In genomic region chr7:11069591-11069990, GRCh38 we compare ENCODE assay signal across 38 cellular contexts.
"Had no signal": no experiment of that assay in that cellular context is flagged by ENCODE, and none has a peak within 500 bp of the region (broad histone marks: within the 10 kb centered on the region; RNA-seq: fewer than 3 reads in every experiment).

No MANE protein-coding gene starts in this region.

- H3K27me3 ChIP-seq: adrenal gland, ascending aorta, body of pancreas, brain microvascular endothelial cell, breast epithelium, cardiac muscle cell had no signal

- H3K4me1 Mint-ChIP-seq: activated naive CD4-positive, alpha-beta T cell treated with anti-CD3 and anti-CD28 coated beads, Interleukin-2, amount 10 ng/mL, durations not matched to agents 7 days and 5 days; activated naive CD4-positive, alpha-beta T cell treated with anti-CD3 and anti-CD28 coated beads, Interleukin-2, amount 50 U/mL, for 24 hours; activated naive CD8-positive, alpha-beta T cell treated with anti-CD3 and anti-CD28 coated beads for 36 hours; activated naive CD8-positive, alpha-beta T cell treated with anti-CD3 and anti-CD28 coated beads, Interleukin-2, amount 10 ng/mL, durations not matched to agents 7 days and 5 days; activated naive CD8-positive, alpha-beta T cell treated with anti-CD3 and anti-CD28 coated beads, Interleukin-2, amount 50 U/mL, for 24 hours; activated T-helper 17 cell treated with anti-CD3 and anti-CD28 coated beads, Interleukin-2, amount 50 U/mL, for 72 hours; brain; central memory CD8-positive, alpha-beta T cell had no signal

- H3K4me3 Mint-ChIP-seq: activated naive CD4-positive, alpha-beta T cell treated with anti-CD3 and anti-CD28 coated beads for 36 hours; activated naive CD4-positive, alpha-beta T cell treated with anti-CD3 and anti-CD28 coated beads, Interleukin-2, amount 10 ng/mL, durations not matched to agents 7 days and 5 days; activated naive CD4-positive, alpha-beta T cell treated with anti-CD3 and anti-CD28 coated beads, Interleukin-2, amount 50 U/mL, for 24 hours; activated naive CD8-positive, alpha-beta T cell; activated naive CD8-positive, alpha-beta T cell treated with anti-CD3 and anti-CD28 coated beads for 36 hours; activated naive CD8-positive, alpha-beta T cell treated with anti-CD3 and anti-CD28 coated beads, Interleukin-2, amount 10 ng/mL, durations not matched to agents 7 days and 5 days; activated naive CD8-positive, alpha-beta T cell treated with anti-CD3 and anti-CD28 coated beads, Interleukin-2, amount 50 U/mL, for 24 hours; activated T-cell treated with anti-CD3 and anti-CD28 coated beads, Interleukin-2, amount 50 U/mL, for 24 hours; activated T-cell treated with anti-CD3 and anti-CD28 coated beads, Interleukin-2, amount 50 U/mL, for 4 hours; activated T-cell treated with anti-CD3 and anti-CD28 coated beads, Interleukin-2, amount 50 U/mL, for 72 hours; activated T-helper 1 cell treated with anti-CD3 and anti-CD28 coated beads, Interleukin-12 subunit alpha, Interleukin-12 subunit beta, Interleukin-2, Interleukin-4 antibody, amounts not matched to agents 30 ng/mL and 10 ng/mL and 1 ng/mL, durations not matched to agents 14 hours and 24 hours and 36 hours; activated T-helper 17 cell treated with anti-CD3 and anti-CD28 coated beads, Interleukin-2, amount 50 U/mL, for 72 hours; brain; central memory CD8-positive, alpha-beta T cell had no signal

- H3K27ac Mint-ChIP-seq: activated naive CD4-positive, alpha-beta T cell treated with anti-CD3 and anti-CD28 coated beads for 36 hours; activated naive CD4-positive, alpha-beta T cell treated with anti-CD3 and anti-CD28 coated beads, Interleukin-2, amount 10 ng/mL, durations not matched to agents 7 days and 5 days; activated naive CD4-positive, alpha-beta T cell treated with anti-CD3 and anti-CD28 coated beads, Interleukin-2, amount 50 U/mL, for 24 hours; activated naive CD4-positive, alpha-beta T cell treated with anti-CD3 and anti-CD28 coated beads, Interleukin-2, amount 50 U/mL, for 72 hours; activated naive CD8-positive, alpha-beta T cell; activated naive CD8-positive, alpha-beta T cell treated with anti-CD3 and anti-CD28 coated beads for 36 hours; activated naive CD8-positive, alpha-beta T cell treated with anti-CD3 and anti-CD28 coated beads, Interleukin-2, amount 10 ng/mL, durations not matched to agents 7 days and 5 days; activated naive CD8-positive, alpha-beta T cell treated with anti-CD3 and anti-CD28 coated beads, Interleukin-2, amount 50 U/mL, for 24 hours; activated T-cell treated with anti-CD3 and anti-CD28 coated beads, Interleukin-2, amount 50 U/mL, for 24 hours; activated T-cell treated with anti-CD3 and anti-CD28 coated beads, Interleukin-2, amount 50 U/mL, for 72 hours; activated T-helper 1 cell treated with anti-CD3 and anti-CD28 coated beads, Interleukin-12 subunit alpha, Interleukin-12 subunit beta, Interleukin-2, Interleukin-4 antibody, amounts not matched to agents 30 ng/mL and 10 ng/mL and 1 ng/mL, durations not matched to agents 14 hours and 24 hours and 36 hours; activated T-helper 17 cell treated with anti-CD3 and anti-CD28 coated beads, Interleukin-2, amount 50 U/mL, for 72 hours; activated T-helper 2 cell treated with anti-CD3 and anti-CD28 coated beads, Interferon-gamma antibody, Interleukin-2, Interleukin-4, amounts not matched to agents 10 μg/mL and 5 μg/mL and 100 μg/mL, durations not matched to agents 14 hours and 24 hours and 36 hours; brain had no signal

- H3K9me3 ChIP-seq: adrenal gland, ascending aorta, body of pancreas, breast epithelium had no signal

- H3K4me1 ChIP-seq: adrenal gland, ascending aorta, body of pancreas, breast epithelium had no signal

- H3K4me3 ChIP-seq: adrenal gland, ascending aorta, body of pancreas, breast epithelium, cardiac muscle cell had no signal

- H3K36me3 ChIP-seq: adrenal gland, brain microvascular endothelial cell, breast epithelium had no signal

- H3K27ac ChIP-seq: adrenal gland, ascending aorta, body of pancreas, brain microvascular endothelial cell, breast epithelium, cardiac muscle cell had no signal

- H3K27me3 Mint-ChIP-seq: activated naive CD4-positive, alpha-beta T cell treated with anti-CD3 and anti-CD28 coated beads, Interleukin-2, amount 10 ng/mL, durations not matched to agents 7 days and 5 days; activated naive CD4-positive, alpha-beta T cell treated with anti-CD3 and anti-CD28 coated beads, Interleukin-2, amount 50 U/mL, for 24 hours; activated naive CD8-positive, alpha-beta T cell; activated naive CD8-positive, alpha-beta T cell treated with anti-CD3 and anti-CD28 coated beads for 36 hours; activated naive CD8-positive, alpha-beta T cell treated with anti-CD3 and anti-CD28 coated beads, Interleukin-2, amount 10 ng/mL, durations not matched to agents 7 days and 5 days; activated naive CD8-positive, alpha-beta T cell treated with anti-CD3 and anti-CD28 coated beads, Interleukin-2, amount 50 U/mL, for 24 hours; activated T-cell treated with anti-CD3 and anti-CD28 coated beads, Interleukin-2, amount 50 U/mL, for 24 hours; activated T-helper 17 cell treated with anti-CD3 and anti-CD28 coated beads, Interleukin-2, amount 50 U/mL, for 72 hours; brain; central memory CD8-positive, alpha-beta T cell had no signal

- H3K9me3 Mint-ChIP-seq: activated naive CD4-positive, alpha-beta T cell treated with anti-CD3 and anti-CD28 coated beads for 36 hours; activated naive CD4-positive, alpha-beta T cell treated with anti-CD3 and anti-CD28 coated beads, Interleukin-2, amount 10 ng/mL, durations not matched to agents 7 days and 5 days; activated naive CD4-positive, alpha-beta T cell treated with anti-CD3 and anti-CD28 coated beads, Interleukin-2, amount 50 U/mL, for 24 hours; activated naive CD4-positive, alpha-beta T cell treated with anti-CD3 and anti-CD28 coated beads, Interleukin-2, amount 50 U/mL, for 72 hours; activated naive CD8-positive, alpha-beta T cell treated with anti-CD3 and anti-CD28 coated beads for 36 hours; activated naive CD8-positive, alpha-beta T cell treated with anti-CD3 and anti-CD28 coated beads, Interleukin-2, amount 50 U/mL, for 24 hours; activated T-cell treated with anti-CD3 and anti-CD28 coated beads, Interleukin-2, amount 50 U/mL, for 24 hours; activated T-cell treated with anti-CD3 and anti-CD28 coated beads, Interleukin-2, amount 50 U/mL, for 4 hours; activated T-cell treated with anti-CD3 and anti-CD28 coated beads, Interleukin-2, amount 50 U/mL, for 72 hours; activated T-helper 1 cell treated with anti-CD3 and anti-CD28 coated beads, Interleukin-12 subunit alpha, Interleukin-12 subunit beta, Interleukin-2, Interleukin-4 antibody, amounts not matched to agents 30 ng/mL and 10 ng/mL and 1 ng/mL, durations not matched to agents 14 hours and 24 hours and 36 hours; activated T-helper 17 cell treated with anti-CD3 and anti-CD28 coated beads, Interleukin-2, amount 50 U/mL, for 72 hours; activated T-helper 2 cell treated with anti-CD3 and anti-CD28 coated beads, Interferon-gamma antibody, Interleukin-2, Interleukin-4, amounts not matched to agents 10 μg/mL and 5 μg/mL and 100 μg/mL, durations not matched to agents 14 hours and 24 hours and 36 hours; central memory CD8-positive, alpha-beta T cell had no signal

- DNase-seq: activated effector memory CD4-positive, alpha-beta T cell treated with anti-CD3 and anti-CD28 coated beads, Interleukin-2, amount 50 U/mL, for 16 hours; activated effector memory CD4-positive, alpha-beta T cell treated with Interleukin-2 at 50 U/mL for 16 hours; activated gamma-delta T cell; activated gamma-delta T cell treated with Interleukin-2 at 50 U/mL for 16 hours; activated naive CD4-positive, alpha-beta T cell; activated naive CD4-positive, alpha-beta T cell treated with anti-CD3 and anti-CD28 coated beads for 36 hours; activated naive CD4-positive, alpha-beta T cell treated with anti-CD3 and anti-CD28 coated beads, Interleukin-2, amount 10 ng/mL, durations not matched to agents 7 days and 5 days; activated naive CD4-positive, alpha-beta T cell treated with anti-CD3 and anti-CD28 coated beads, Interleukin-2, amount 50 U/mL, for 16 hours; activated naive CD4-positive, alpha-beta T cell treated with Interleukin-2 at 50 U/mL for 16 hours; activated naive CD8-positive, alpha-beta T cell treated with anti-CD3 and anti-CD28 coated beads for 36 hours; activated naive CD8-positive, alpha-beta T cell treated with anti-CD3 and anti-CD28 coated beads, Interleukin-2, amount 10 ng/mL, durations not matched to agents 7 days and 5 days; activated naive CD8-positive, alpha-beta T cell treated with anti-CD3 and anti-CD28 coated beads, Interleukin-2, amount 50 U/mL, for 24 hours; activated T-cell treated with anti-CD3 and anti-CD28 coated beads, Interleukin-2, amount 50 U/mL, for 1 hour; activated T-cell treated with anti-CD3 and anti-CD28 coated beads, Interleukin-2, amount 50 U/mL, for 24 hours; activated T-cell treated with anti-CD3 and anti-CD28 coated beads, Interleukin-2, amount 50 U/mL, for 4 hours; activated T-cell treated with anti-CD3 and anti-CD28 coated beads, Interleukin-2, amount 50 U/mL, for 48 hours; activated T-cell treated with anti-CD3 and anti-CD28 coated beads, Interleukin-2, amount 50 U/mL, for 72 hours; adrenal gland; amniotic stem cell; amygdala; anterior cingulate cortex; aorta; body of pancreas; brain microvascular endothelial cell; caudate nucleus; central memory CD4-positive, alpha-beta T cell; cerebellar nuclear complex had no signal
